ENCODE assay signal across 15 cellular contexts in genomic region chr19:55673465-55673864, GRCh38. TPM values are rescaled to one million over a fixed set of nuclear protein-coding genes. Genes with fewer than 3 reads are reported as not detected.
DNase-seq lines count a peak whose midpoint lies in the region; ATAC-seq and TF ChIP-seq lines count a peak whose summit lies in the region.
"Had no signal": no experiment of that assay in that cellular context is flagged by ENCODE, and none has a peak within 500 bp of the region (broad histone marks: within the 10 kb centered on the region; RNA-seq: fewer than 3 reads in every experiment).

No MANE protein-coding gene starts in this region.

- H3K36me3 ChIP-seq in naive thymus-derived CD4-positive, alpha-beta T cell (ENCODE audit: control insufficient read depth in 2 of 3, insufficient read depth in 3 of 3, low read length in 3 of 3), result peaks cover 9 to 58% (median 19%) of the 10 kb centered on the region in 3 experiments

- H3K27ac ChIP-seq in naive thymus-derived CD4-positive, alpha-beta T cell (ENCODE audit: low read depth, low read length), result peak overlapping the region; percentile 46
- H3K27ac ChIP-seq: suprapubic skin had no signal

- peaks cover 26 to 31% of the 10 kb centered on the region in 2 donors for H3K4me1 ChIP-seq in naive thymus-derived CD4-positive, alpha-beta T cell (ENCODE audit: control insufficient read depth in 2 of 2, insufficient read depth in 2 of 2, low read length in 2 of 2)

- H3K9me3 Mint-ChIP-seq in T-helper 2 cell treated with Interferon-gamma antibody and Interleukin-4, amounts not matched to agents 5 μg/mL and 100 μg/mL, for 36 hours, result no peaks in the 10 kb centered on the region
- no peaks in the 10 kb centered on the region for H3K9me3 Mint-ChIP-seq in HFFc6
- H3K9me3 Mint-ChIP-seq in activated CD8-positive, alpha-beta T cell treated with anti-CD3 and anti-CD28 coated beads for 36 hours, result no peaks in the 10 kb centered on the region
- H3K9me3 Mint-ChIP-seq in naive thymus-derived CD4-positive, alpha-beta T cell, result no peaks in the 10 kb centered on the region

- no peak overlapping the region for H3K4me3 Mint-ChIP-seq in T-helper 2 cell treated with Interferon-gamma antibody and Interleukin-4, amounts not matched to agents 5 μg/mL and 100 μg/mL, for 36 hours
- peak overlapping the region; percentile 11 for H3K4me3 Mint-ChIP-seq in HFFc6
- H3K4me3 Mint-ChIP-seq in activated CD8-positive, alpha-beta T cell treated with anti-CD3 and anti-CD28 coated beads for 36 hours, result no peak overlapping the region
- peak overlapping the region in 8 of 10 donors; percentile 2 to 59 (median 30) for H3K4me3 Mint-ChIP-seq in naive thymus-derived CD4-positive, alpha-beta T cell

- no peak for ATAC-seq in activated CD8-positive, alpha-beta T cell treated with anti-CD3 and anti-CD28 coated beads for 36 hours
- ATAC-seq in naive thymus-derived CD4-positive, alpha-beta T cell, result no peak
- ATAC-seq in HG02610 (IDR thresholded peaks at IDR 0.05; ENCODE audit: unreplicated experiment), result no peak
- ATAC-seq in GM21390 (IDR thresholded peaks at IDR 0.05; ENCODE audit: unreplicated experiment), result no peak
- ATAC-seq: heart left ventricle had no signal

- H3K9me3 ChIP-seq in naive thymus-derived CD4-positive, alpha-beta T cell (ENCODE audit: control insufficient read depth in 2 of 3, low read length in 3 of 3), result no peaks in the 10 kb centered on the region
- H3K9me3 ChIP-seq: heart left ventricle, suprapubic skin had no signal

- peak overlapping the region; percentile 69 for H3K27ac Mint-ChIP-seq in T-helper 2 cell treated with Interferon-gamma antibody and Interleukin-4, amounts not matched to agents 5 μg/mL and 100 μg/mL, for 36 hours
- H3K27ac Mint-ChIP-seq in HFFc6, result peak overlapping the region; percentile 68
- H3K27ac Mint-ChIP-seq in activated CD8-positive, alpha-beta T cell treated with anti-CD3 and anti-CD28 coated beads for 36 hours, result peak overlapping the region; percentile 53
- peak overlapping the region in 7 of 9 donors; percentile 24 to 93 (median 73) for H3K27ac Mint-ChIP-seq in naive thymus-derived CD4-positive, alpha-beta T cell

- POLR2A ChIA-PET in activated CD8-positive, alpha-beta T cell treated with anti-CD3 and anti-CD28 coated beads for 36 hours (lab: Charles Lee), result interaction anchor here (0.7 to 2.2 kb wide), 3 partner anchors 10 to 16 kb away, joined by 3 to 13 read pairs (median 3); no protein-coding TSS in a partner anchor
- POLR2A ChIA-PET in naive thymus-derived CD4-positive, alpha-beta T cell (lab: Charles Lee), result interaction anchor here (1.0 to 1.1 kb wide), 2 partner anchors 17 to 19 kb away, joined by 3 to 6 read pairs; partner anchors contain the start of gene U2AF2

- no peaks in the 10 kb centered on the region for H3K27me3 Mint-ChIP-seq in T-helper 2 cell treated with Interferon-gamma antibody and Interleukin-4, amounts not matched to agents 5 μg/mL and 100 μg/mL, for 36 hours (ENCODE audit: low read depth)
- peaks cover 7% of the 10 kb centered on the region for H3K27me3 Mint-ChIP-seq in HFFc6 (ENCODE audit: insufficient read depth)
- no peaks in the 10 kb centered on the region for H3K27me3 Mint-ChIP-seq in activated CD8-positive, alpha-beta T cell treated with anti-CD3 and anti-CD28 coated beads for 36 hours
- H3K27me3 Mint-ChIP-seq in naive thymus-derived CD4-positive, alpha-beta T cell, result no peaks in the 10 kb centered on the region

- intact Hi-C loops in activated CD8-positive, alpha-beta T cell treated with anti-CD3 and anti-CD28 coated beads for 36 hours (cut with micrococcal nuclease), result no loop called here
- intact Hi-C loops in naive thymus-derived CD4-positive, alpha-beta T cell (cut with micrococcal nuclease), result no loop called here

- DNase-seq in T-helper 2 cell treated with Interferon-gamma antibody and Interleukin-4, amounts not matched to agents 5 μg/mL and 100 μg/mL, for 36 hours (ENCODE audit: low spot score), result no peak
- no peak for DNase-seq in T-helper 2 cell
- no peak for DNase-seq in HFFc6
- DNase-seq in activated CD8-positive, alpha-beta T cell treated with anti-CD3 and anti-CD28 coated beads for 36 hours, result no peak
- DNase-seq in naive thymus-derived CD4-positive, alpha-beta T cell, result no peak
- no peak for DNase-seq in SW 1271 (lab: John Stamatoyannopoulos, UW)
- DNase-seq: activated CD4-positive, alpha-beta T cell treated with anti-CD3 and anti-CD28 coated beads for 1 hour; amniotic stem cell; effector CD8-positive, alpha-beta T cell; NCI-H1417 treated with DMSO at 0.1 percent for 48 hours had no signal

- CTCF ChIA-PET in activated CD8-positive, alpha-beta T cell treated with anti-CD3 and anti-CD28 coated beads for 36 hours (lab: Charles Lee), result interaction anchor here (0.6 to 2.2 kb wide), 3 partner anchors 17 to 491 kb away, joined by 3 to 8 read pairs (median 6); no protein-coding TSS in a partner anchor
- CTCF ChIA-PET in naive thymus-derived CD4-positive, alpha-beta T cell (lab: Charles Lee), result interaction anchor here (0.7 to 1.0 kb wide), 3 partner anchors 16 to 47 kb away, joined by 3 to 5 read pairs (median 3); no protein-coding TSS in a partner anchor

- peaks cover 20% of the 10 kb centered on the region for H3K4me1 Mint-ChIP-seq in T-helper 2 cell treated with Interferon-gamma antibody and Interleukin-4, amounts not matched to agents 5 μg/mL and 100 μg/mL, for 36 hours (ENCODE audit: low read depth)
- H3K4me1 Mint-ChIP-seq in HFFc6 (ENCODE audit: low read depth), result peaks cover 61% of the 10 kb centered on the region
- peaks cover 45% of the 10 kb centered on the region for H3K4me1 Mint-ChIP-seq in activated CD8-positive, alpha-beta T cell treated with anti-CD3 and anti-CD28 coated beads for 36 hours (ENCODE audit: low read depth)
- peaks cover 37 to 61% (median 49%) of the 10 kb centered on the region in 7 donors for H3K4me1 Mint-ChIP-seq in naive thymus-derived CD4-positive, alpha-beta T cell

- no peak for TF ChIP-seq CTCF in HFFc6 (IDR thresholded peaks at IDR 0.05)
- no peak for TF ChIP-seq CTCF in activated CD8-positive, alpha-beta T cell treated with anti-CD3 and anti-CD28 coated beads for 36 hours (IDR thresholded peaks at IDR 0.05)

- no peak overlapping the region for H3K4me3 ChIP-seq in naive thymus-derived CD4-positive, alpha-beta T cell (ENCODE audit: low read length)
- H3K4me3 ChIP-seq: heart left ventricle, lung had no signal

- H3K36me3 Mint-ChIP-seq in T-helper 2 cell treated with Interferon-gamma antibody and Interleukin-4, amounts not matched to agents 5 μg/mL and 100 μg/mL, for 36 hours (ENCODE audit: low read depth), result peaks cover 49% of the 10 kb centered on the region
- peaks cover 22% of the 10 kb centered on the region for H3K36me3 Mint-ChIP-seq in HFFc6 (ENCODE audit: low read depth)
- peaks cover 51% of the 10 kb centered on the region for H3K36me3 Mint-ChIP-seq in activated CD8-positive, alpha-beta T cell treated with anti-CD3 and anti-CD28 coated beads for 36 hours (ENCODE audit: low read depth)
- peaks cover 0 to 20% (median 4%) of the 10 kb centered on the region in 5 donors for H3K36me3 Mint-ChIP-seq in naive thymus-derived CD4-positive, alpha-beta T cell

- no peaks in the 10 kb centered on the region for H3K27me3 ChIP-seq in naive thymus-derived CD4-positive, alpha-beta T cell (ENCODE audit: control insufficient read depth in 2 of 2, insufficient read depth in 2 of 2, low read length in 2 of 2)
- H3K27me3 ChIP-seq: heart left ventricle, suprapubic skin had no signal

RNA-seq across cellular contexts. Expression of gene EPN1, which starts 1.6 kb away (rescaled TPM):
- 100 to 1,000 TPM; 176 to 191 (median 185) TPM for total RNA-seq in HFFc6 (2021; fragmentation: NEBNext Ultra II Directional; extraction: Animal tissue kit (Norgen Biotek cat#: 25700))
- total RNA-seq in activated CD8-positive, alpha-beta T cell treated with anti-CD3 and anti-CD28 coated beads for 36 hours, result 10 to 100 TPM; 36.2 to 37.7 TPM
- 10 to 100 TPM; 45.2 to 67.1 (median 52.2) TPM for total RNA-seq in naive thymus-derived CD4-positive, alpha-beta T cell
- polyA plus RNA-seq in naive thymus-derived CD4-positive, alpha-beta T cell, result 10 to 100 TPM in 1 of 2 donors, 1 to 10 TPM in 1; 9.2 to 20.4 TPM

RNA-seq across cellular contexts. Expression of gene U2AF2, which starts 18.6 kb away (rescaled TPM):
- total RNA-seq in HFFc6 (2021; fragmentation: NEBNext Ultra II Directional; extraction: Animal tissue kit (Norgen Biotek cat#: 25700)), result 100 to 1,000 TPM; 212 to 241 (median 226) TPM
- 100 to 1,000 TPM; 304 to 306 TPM for total RNA-seq in activated CD8-positive, alpha-beta T cell treated with anti-CD3 and anti-CD28 coated beads for 36 hours
- 100 to 1,000 TPM; 253 to 284 (median 266) TPM for total RNA-seq in naive thymus-derived CD4-positive, alpha-beta T cell
- 1 to 10 TPM; 5.7 to 9.8 TPM for polyA plus RNA-seq in naive thymus-derived CD4-positive, alpha-beta T cell

RNA-seq across cellular contexts. Expression of gene CCDC106, which starts 25.5 kb away (rescaled TPM):
- total RNA-seq in HFFc6 (2021; fragmentation: NEBNext Ultra II Directional; extraction: Animal tissue kit (Norgen Biotek cat#: 25700)), result 10 to 100 TPM; 12.9 to 17.4 (median 14.0) TPM
- 10 to 100 TPM in 1 of 2 experiments, 1 to 10 TPM in 1; 8.8 to 11.2 TPM for total RNA-seq in activated CD8-positive, alpha-beta T cell treated with anti-CD3 and anti-CD28 coated beads for 36 hours
- 1 to 10 TPM; 3.4 to 9.6 (median 4.0) TPM for total RNA-seq in naive thymus-derived CD4-positive, alpha-beta T cell
- polyA plus RNA-seq in naive thymus-derived CD4-positive, alpha-beta T cell, result 1 to 10 TPM; 2.1 to 2.7 TPM

RNA-seq across cellular contexts. Expression of gene ZNF581, which starts 30.0 kb away (rescaled TPM):
- total RNA-seq in HFFc6 (2021; fragmentation: NEBNext Ultra II Directional; extraction: Animal tissue kit (Norgen Biotek cat#: 25700)), result 10 to 100 TPM; 20.1 to 25.8 (median 21.9) TPM
- total RNA-seq in activated CD8-positive, alpha-beta T cell treated with anti-CD3 and anti-CD28 coated beads for 36 hours, result 10 to 100 TPM; 30.4 to 34.5 TPM
- 10 to 100 TPM; 27.0 to 35.8 (median 32.1) TPM for total RNA-seq in naive thymus-derived CD4-positive, alpha-beta T cell
- polyA plus RNA-seq in naive thymus-derived CD4-positive, alpha-beta T cell, result 10 to 100 TPM; 36.7 to 39.5 TPM

RNA-seq across cellular contexts. Expression of gene ZNF580, which starts 32.7 kb away (rescaled TPM):
- 10 to 100 TPM; 51.0 to 60.5 (median 57.7) TPM for total RNA-seq in HFFc6 (2021; fragmentation: NEBNext Ultra II Directional; extraction: Animal tissue kit (Norgen Biotek cat#: 25700))
- 10 to 100 TPM; 24.8 to 26.2 TPM for total RNA-seq in activated CD8-positive, alpha-beta T cell treated with anti-CD3 and anti-CD28 coated beads for 36 hours
- total RNA-seq in naive thymus-derived CD4-positive, alpha-beta T cell, result 100 to 1,000 TPM in 2 of 5 experiments, 10 to 100 TPM in 3; 45.2 to 109 (median 65.3) TPM
- 10 to 100 TPM; 14.6 to 20.4 TPM for polyA plus RNA-seq in naive thymus-derived CD4-positive, alpha-beta T cell

Comparison
In these comparisons a context has a peak if more than half of its experiments do, and no peak if none do; other contexts are left out.
1. H3K4me3 Mint-ChIP-seq: peak in HFFc6 (single experiment) and naive thymus-derived CD4-positive, alpha-beta T cell (8 of 10); none in T-helper 2 cell treated with Interferon-gamma antibody and Interleukin-4, amounts not matched to agents 5 μg/mL and 100 μg/mL, for 36 hours (single experiment) and activated CD8-positive, alpha-beta T cell treated with anti-CD3 and anti-CD28 coated beads for 36 hours (single experiment).
2. Peak in every context shown above with its lines, with median percentiles within 50 percentile points of each other: H3K27ac Mint-ChIP-seq.